In the genomic region with DNA sequence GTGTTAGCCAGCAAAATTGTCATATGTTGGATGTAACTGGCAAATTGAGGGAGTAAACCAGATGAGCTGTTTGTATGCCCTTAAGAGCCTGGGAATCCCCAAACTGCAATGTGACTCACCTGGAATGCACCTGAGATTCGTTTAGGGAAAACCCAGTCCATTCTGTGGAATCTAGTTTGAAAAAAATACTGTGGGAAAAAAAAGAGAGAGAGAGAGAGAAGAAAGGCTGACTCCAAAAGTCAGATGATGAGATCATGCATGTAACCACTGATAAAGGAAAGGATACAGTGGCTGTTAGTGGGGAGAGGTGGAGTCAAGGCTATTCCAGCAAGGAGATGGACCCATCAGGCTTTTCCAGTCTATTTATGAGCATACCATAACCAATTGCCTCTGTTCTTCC, we compare ENCODE assay signal across 1 cellular context.
TF ChIP-seq lines count a peak whose summit lies in the region.

No MANE protein-coding gene starts in this region.

TF ChIP-seq in HEK293, 187 proteins besides CTCF, POLR2A, EP300 and RAD21 (continued from another document):
- TF ChIP-seq, protein P1, sequence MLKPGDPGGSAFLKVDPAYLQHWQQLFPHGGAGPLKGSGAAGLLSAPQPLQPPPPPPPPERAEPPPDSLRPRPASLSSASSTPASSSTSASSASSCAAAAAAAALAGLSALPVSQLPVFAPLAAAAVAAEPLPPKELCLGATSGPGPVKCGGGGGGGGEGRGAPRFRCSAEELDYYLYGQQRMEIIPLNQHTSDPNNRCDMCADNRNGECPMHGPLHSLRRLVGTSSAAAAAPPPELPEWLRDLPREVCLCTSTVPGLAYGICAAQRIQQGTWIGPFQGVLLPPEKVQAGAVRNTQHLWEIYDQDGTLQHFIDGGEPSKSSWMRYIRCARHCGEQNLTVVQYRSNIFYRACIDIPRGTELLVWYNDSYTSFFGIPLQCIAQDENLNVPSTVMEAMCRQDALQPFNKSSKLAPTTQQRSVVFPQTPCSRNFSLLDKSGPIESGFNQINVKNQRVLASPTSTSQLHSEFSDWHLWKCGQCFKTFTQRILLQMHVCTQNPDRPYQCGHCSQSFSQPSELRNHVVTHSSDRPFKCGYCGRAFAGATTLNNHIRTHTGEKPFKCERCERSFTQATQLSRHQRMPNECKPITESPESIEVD (tag by site-specific recombination; IDR thresholded peaks at IDR 0.05), result no peak
- TF ChIP-seq ZNF521 (tag by site-specific recombination; IDR thresholded peaks at IDR 0.05) (no peak), ZNF549 (tag by site-specific recombination; IDR thresholded peaks at IDR 0.05) (no peak), FEZF1 (tag by site-specific recombination; IDR thresholded peaks at IDR 0.05) (0 out of 2 replicates have a peak, but pooled peaks have one; percentile 15), ZNF155 (tag by site-specific recombination; IDR thresholded peaks at IDR 0.05) (no peak), ZNF626 (tag by site-specific recombination; IDR thresholded peaks at IDR 0.05) (no peak), ZNF324 (tag by site-specific recombination; IDR thresholded peaks at IDR 0.05) (no peak), ZSCAN16 (tag by site-specific recombination; IDR thresholded peaks at IDR 0.05) (no peak), ZBTB21 (tag by site-specific recombination; IDR thresholded peaks at IDR 0.05) (0 out of 2 replicates have a peak, but pooled peaks have one; percentile 17), ZNF341 (tag by site-specific recombination; IDR thresholded peaks at IDR 0.05; ENCODE audit: low read depth) (peak; percentile 80), WT1 (tag by site-specific recombination; IDR thresholded peaks at IDR 0.05) (no peak), OSR2 (tag by site-specific recombination; IDR thresholded peaks at IDR 0.05) (peak; percentile 21; the same call in 1 of the 2 replicates), PBX3 (CRISPR knock-in tag; IDR thresholded peaks at IDR 0.05) (no peak), ZNF621 (tag by site-specific recombination; IDR thresholded peaks at IDR 0.05) (no peak)
- TF ChIP-seq, protein P2, sequence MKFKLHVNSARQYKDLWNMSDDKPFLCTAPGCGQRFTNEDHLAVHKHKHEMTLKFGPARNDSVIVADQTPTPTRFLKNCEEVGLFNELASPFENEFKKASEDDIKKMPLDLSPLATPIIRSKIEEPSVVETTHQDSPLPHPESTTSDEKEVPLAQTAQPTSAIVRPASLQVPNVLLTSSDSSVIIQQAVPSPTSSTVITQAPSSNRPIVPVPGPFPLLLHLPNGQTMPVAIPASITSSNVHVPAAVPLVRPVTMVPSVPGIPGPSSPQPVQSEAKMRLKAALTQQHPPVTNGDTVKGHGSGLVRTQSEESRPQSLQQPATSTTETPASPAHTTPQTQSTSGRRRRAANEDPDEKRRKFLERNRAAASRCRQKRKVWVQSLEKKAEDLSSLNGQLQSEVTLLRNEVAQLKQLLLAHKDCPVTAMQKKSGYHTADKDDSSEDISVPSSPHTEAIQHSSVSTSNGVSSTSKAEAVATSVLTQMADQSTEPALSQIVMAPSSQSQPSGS (tag by site-specific recombination; IDR thresholded peaks at IDR 0.05; ENCODE audit: low read depth), result peak; percentile 59
TF ChIP-seq in HEK293: peak in this region for 10.
